Comparison of ENCODE assay signal across 18 cellular contexts in genomic region chr2:22800422-22800821, GRCh38.
A peak's percentile ranks its signal among the peaks of the same experiment; 100 is the strongest.
DNase-seq lines count a peak whose midpoint lies in the region; ATAC-seq lines count a peak whose summit lies in the region.
"Had no signal": no experiment of that assay in that cellular context is flagged by ENCODE, and none has a peak within 500 bp of the region (broad histone marks: within the 10 kb centered on the region; RNA-seq: fewer than 3 reads in every experiment).

No MANE protein-coding gene starts in this region.

- peak; percentile 9 for DNase-seq in ELF-1 (ENCODE audit: low read depth, low spot score)
- DNase-seq in NCI-H2171 (lab: John Stamatoyannopoulos, UW), result peak; percentile 87
- DNase-seq in ecto neural progenitor cell (ENCODE audit: low spot score), result peak; percentile 62
- DNase-seq in iPS-NIHi7 (ENCODE audit: extremely low spot score), result peak; percentile 19
- no peak for DNase-seq in AG20443 (ENCODE audit: low spot score)
- no peak for DNase-seq in HuH-7.5 (ENCODE audit: low spot score)
- DNase-seq: Caco-2; CD4-positive, alpha-beta T cell; NCI-H1092 treated with DMSO at 0.1 percent for 48 hours; NCI-H2081; NCI-H226; NCI-H526 treated with DMSO at 0.1 percent for 48 hours; NK-92 treated with Interleukin-12 subunit alpha and Interleukin-12 subunit beta, amount 100 ng/mL, for 24 hours; Peyer's patch had no signal

- ATAC-seq in GM21619 (IDR thresholded peaks at IDR 0.05; ENCODE audit: unreplicated experiment), result no peak
- no peak for ATAC-seq in HG03135 (IDR thresholded peaks at IDR 0.05; ENCODE audit: unreplicated experiment)
- ATAC-seq: GM12878, K562 had no signal

Comparison
In these comparisons a context has a peak if more than half of its experiments do, and no peak if none do; other contexts are left out.
1. DNase-seq: peak in ELF-1 (single experiment), NCI-H2171 (single experiment), ecto neural progenitor cell (single experiment) and iPS-NIHi7 (single experiment); none in AG20443 (single experiment) and HuH-7.5 (single experiment).